21 cellular contexts compared by ENCODE assay signal in the genomic region with DNA sequence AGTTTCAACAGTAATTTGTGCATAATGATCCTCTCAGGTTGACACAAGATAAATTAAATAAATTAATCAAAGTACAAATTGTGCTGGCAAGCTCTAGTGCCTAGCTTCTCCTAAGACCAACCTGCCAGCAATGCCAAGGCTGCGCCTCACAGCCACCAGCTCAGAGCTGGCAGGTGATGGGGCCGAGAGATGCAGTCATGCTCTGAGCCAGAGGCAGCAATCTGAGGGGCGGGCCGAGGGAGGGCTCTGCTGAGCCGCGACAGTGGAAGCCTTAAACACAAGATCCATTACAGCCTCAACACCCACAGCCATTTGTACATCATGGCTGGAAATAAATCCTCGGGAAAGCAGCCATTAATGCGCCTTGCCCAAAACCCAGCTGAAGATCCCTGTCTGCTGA. TPM values are rescaled to one million over a fixed set of nuclear protein-coding genes. Genes with fewer than 3 reads are reported as not detected.
DNase-seq lines count a peak whose midpoint lies in the region; ATAC-seq and TF ChIP-seq lines count a peak whose summit lies in the region.
"Had no signal": no experiment of that assay in that cellular context is flagged by ENCODE, and none has a peak within 500 bp of the region (broad histone marks: within the 10 kb centered on the region; RNA-seq: fewer than 3 reads in every experiment).

No MANE protein-coding gene starts in this region.

- DNase-seq in DMS79 treated with DMSO at 0.1 percent for 48 hours (lab: John Stamatoyannopoulos, UW) = peak; percentile 27
- no peak for DNase-seq in DMS79 (lab: John Stamatoyannopoulos, UW)
- DNase-seq in left ventricle myocardium superior = peak; percentile 64
- no peak for DNase-seq in left ventricle myocardium inferior
- DNase-seq in right cardiac atrium = peak in 1 of 3 donors; percentile 68
- no peak for DNase-seq in HUDEP-2 (lab: John Stamatoyannopoulos, UW; ENCODE audit: unreplicated experiment in 76 of 76)
- DNase-seq in SJCRH30 = no peak
- DNase-seq in cortex of kidney (lab: John Stamatoyannopoulos, UW) = no peak
- DNase-seq: Caco-2; CD4-positive, alpha-beta memory T cell; DMS 273 treated with DMSO at 0.1 percent for 48 hours; MG63; NCI-H1048; NCI-H1694 treated with DMSO at 0.1 percent for 48 hours; NCI-H524 treated with DMSO at 0.1 percent for 48 hours; SHP77 treated with DMSO at 0.1 percent for 48 hours; SK-N-SH had no signal

- WGBS in right cardiac atrium = 84% methylated on average over 8 of the region's 8 CpGs

- H3K9me3 ChIP-seq in left ventricle myocardium inferior (replicated peaks) = no peaks in the 10 kb centered on the region
- no peaks in the 10 kb centered on the region for H3K9me3 ChIP-seq in right cardiac atrium (ENCODE audit: control insufficient read depth, low read length)
- no peaks in the 10 kb centered on the region; the same call in 1 of the 2 replicates for H3K9me3 ChIP-seq in SJCRH30 (replicated peaks)
- H3K9me3 ChIP-seq: Caco-2, MG63, SK-N-SH had no signal

- H3K27me3 ChIP-seq in left ventricle myocardium inferior (ENCODE audit: low read depth) (no peaks in the 10 kb centered on the region), right cardiac atrium (ENCODE audit: control insufficient read depth, insufficient read depth) (no peaks in the 10 kb centered on the region), SJCRH30 (no peaks in the 10 kb centered on the region)
- H3K27me3 ChIP-seq: BLaER1 treated with 17β-estradiol and CSF1 and Interleukin-3, amounts not matched to agents 10 nM and 100 nM; MG63 had no signal

- H3K4me3 ChIP-seq in left ventricle myocardium inferior = no peak overlapping the region
- no peak overlapping the region for H3K4me3 ChIP-seq in right cardiac atrium (ENCODE audit: low read length)
- H3K4me3 ChIP-seq in SJCRH30 = no peak overlapping the region
- H3K4me3 ChIP-seq: BLaER1 treated with 17β-estradiol and CSF1 and Interleukin-3, amounts not matched to agents 10 nM and 100 nM; GM23338; HAP-1; MG63 had no signal

- peaks cover 25% of the 10 kb centered on the region for H3K4me1 ChIP-seq in left ventricle myocardium inferior
- peaks cover 15% of the 10 kb centered on the region for H3K4me1 ChIP-seq in right cardiac atrium (ENCODE audit: control insufficient read depth, insufficient read depth, low read length)
- peaks cover 15% of the 10 kb centered on the region for H3K4me1 ChIP-seq in SJCRH30
- H3K4me1 ChIP-seq: Caco-2, HAP-1 had no signal

- H3K27ac ChIP-seq in left ventricle myocardium inferior (replicated peaks) (no peak overlapping the region), right cardiac atrium (ENCODE audit: low read length) (no peak overlapping the region), SJCRH30 (no peak overlapping the region)
- H3K27ac ChIP-seq: 22Rv1; BLaER1 treated with 17β-estradiol and CSF1 and Interleukin-3, amounts not matched to agents 10 nM and 100 nM had no signal

- ATAC-seq in left ventricle myocardium superior (peak; percentile 87), right cardiac atrium (peak; percentile 69 to 73)
- ATAC-seq: GM23338 had no signal

- TF ChIP-seq CTCF in left ventricle myocardium inferior (IDR thresholded peaks at IDR 0.05; ENCODE audit: borderline replicate concordance) = no peak

- intact Hi-C loops in left ventricle myocardium superior (cut with micrococcal nuclease) (no loop called here), left ventricle myocardium inferior (cut with micrococcal nuclease) (no loop called here), right cardiac atrium (cut with DNase I) (no loop called here)

- H3K36me3 ChIP-seq in left ventricle myocardium inferior (no peaks in the 10 kb centered on the region), SJCRH30 (peaks cover 17% of the 10 kb centered on the region)
- H3K36me3 ChIP-seq: HAP-1, MG63 had no signal

RNA-seq across cellular contexts. Expression of a gene that starts 20.3 kb away (rescaled TPM):
- 13.5 TPM for total RNA-seq in left ventricle myocardium superior
- total RNA-seq in left ventricle myocardium inferior = 16.3 TPM
- total RNA-seq in right cardiac atrium = 10 to 100 TPM; 19.9 to 22.2 (median 20.6) TPM
- polyA plus RNA-seq in right cardiac atrium = 22.7 TPM
- 45.3 and 50.7 TPM in 2 replicates for total RNA-seq in SJCRH30 (2014; rRNA removed; shearing (Covaris generic))

Comparison
In these comparisons a context has a peak if more than half of its experiments do, and no peak if none do; other contexts are left out.
1. DNase-seq: peak in DMS79 treated with DMSO at 0.1 percent for 48 hours (single experiment) and left ventricle myocardium superior (single experiment); none in DMS79 (single experiment), left ventricle myocardium inferior (single experiment), HUDEP-2 (0 of 76), SJCRH30 (0 of 2) and cortex of kidney (single experiment).